In the genomic region with DNA sequence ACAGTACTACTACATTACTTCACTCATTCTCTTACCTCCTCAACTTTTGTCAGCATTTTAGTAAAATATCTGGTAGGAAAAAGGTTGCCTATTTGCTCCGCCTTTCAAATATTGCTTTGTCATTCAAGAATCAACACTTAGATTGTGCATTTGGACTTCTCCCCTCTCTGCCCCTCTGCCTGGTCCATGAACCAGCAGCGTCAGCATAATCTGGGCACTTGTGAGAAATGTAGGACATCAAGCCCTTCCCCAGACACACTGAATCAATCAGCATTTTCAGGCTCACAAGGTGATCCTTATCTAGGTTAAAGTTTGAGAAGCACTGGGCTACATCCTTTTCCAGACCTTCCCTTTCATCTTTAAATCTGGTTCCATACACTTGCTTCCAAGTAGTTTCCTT, we compare ENCODE assay signal across 25 cellular contexts. TPM values are rescaled to one million over a fixed set of nuclear protein-coding genes. Genes with fewer than 3 reads are reported as not detected.
"Had no signal": no experiment of that assay in that cellular context is flagged by ENCODE, and none has a peak within 500 bp of the region (broad histone marks: within the 10 kb centered on the region; RNA-seq: fewer than 3 reads in every experiment).

No MANE protein-coding gene starts in this region.

- H3K27ac ChIP-seq: RWPE1 had no signal

- DNase-seq: IMR-90, NCI-H1092, NCI-H1105 treated with DMSO at 0.1 percent for 48 hours, NCI-H1417 treated with DMSO at 0.1 percent for 48 hours, NCI-H146, NCI-H1694 treated with DMSO at 0.1 percent for 48 hours, NCI-H1930, NCI-H2081, NCI-H2107, NCI-H226, NCI-H446, NCI-H510A, NCI-H524 treated with DMSO at 0.1 percent for 48 hours, NCI-H69, NCI-H774, PC-3, SHP77 had no signal

- ATAC-seq: Panc1, PC-3, SK-N-SH treated with all-trans-retinoic acid at 6 μM for 48 hours had no signal

RNA-seq across cellular contexts. Expression of a gene that starts 16.3 kb away (rescaled TPM):
- total RNA-seq: HT-29, IMR-90, LHCN-M2, MCF 10A, OCI-LY7, PC-3, SK-MEL-5 had no signal
- polyA plus RNA-seq: IMR-90 had no signal
